Comparison of ENCODE assay signal across 9 cellular contexts in genomic region chr16:72371307-72372081, GRCh38.
DNase-seq lines count a peak whose midpoint lies in the region; ATAC-seq, FAIRE-seq and TF ChIP-seq lines count a peak whose summit lies in the region.
"Had no signal": no experiment of that assay in that cellular context is flagged by ENCODE, and none has a peak within 500 bp of the region (broad histone marks: within the 10 kb centered on the region; RNA-seq: fewer than 3 reads in every experiment).

No MANE protein-coding gene starts in this region.

- H3K27ac ChIP-seq in HUES6 (ENCODE audit: low read depth, low read length) (peak overlapping the region; percentile 56; the same call in 1 of the 2 replicates), K562 (ENCODE audit: extremely low read depth, low read depth, low read length) (no peak overlapping the region)

- POLR2A ChIA-PET in BJ (lab: Charles Lee) = no interaction called here
- POLR2A ChIA-PET in K562 (lab: Yijun Ruan, JAX) = interaction anchor here (1.6 kb wide), 1 partner anchor 29 kb away, joined by 3 read pairs; no protein-coding TSS in a partner anchor

- TF ChIP-seq POLR2A in K562 (conservative IDR thresholded peaks at IDR 0.05) = no peak

- peaks cover 48% of the 10 kb centered on the region for H3K4me1 ChIP-seq in HUES6 (ENCODE audit: control insufficient read depth, insufficient read depth, low read length)
- no peaks in the 10 kb centered on the region for H3K4me1 ChIP-seq in K562 (replicated peaks in 1 of 2; ENCODE audit: control insufficient read depth in 2 of 2, insufficient read depth in 2 of 2, low read length in 2 of 2)

- H3K79me2 ChIP-seq in K562 (ENCODE audit: control insufficient read depth, insufficient read depth, low read length) = no peaks in the 10 kb centered on the region

- H3K9ac ChIP-seq in HUES6 (ENCODE audit: low read length) = peak overlapping the region; percentile 71
- H3K9ac ChIP-seq in K562 (ENCODE audit: insufficient read depth in 1 of 2, low read depth in 2 of 2, low read length in 2 of 2) = no peak overlapping the region

- intact Hi-C loops in K562 (cut with micrococcal nuclease) = no loop called here

- in situ Hi-C loops in K562 (cut with MboI) = no loop called here

- TF ChIP-seq CTCF in BJ (IDR thresholded peaks at IDR 0.05; ENCODE audit: insufficient read depth, low read depth, low read length) (no peak), K562 (IDR thresholded peaks at IDR 0.05 in 2 of 3, conservative IDR thresholded peaks at IDR 0.05 in 1 of 3; ENCODE audit: insufficient read depth in 2 of 3, low read depth in 1 of 3, low read length in 3 of 3) (no peak)

- BruUV-seq in K562 (replicated peaks; lab: Mats Ljungman, UMichigan) = no TSS peak

- H3K4me2 ChIP-seq in K562 (ENCODE audit: insufficient read depth, low read length) = no peak overlapping the region

- CTCF ChIA-PET in BJ (lab: Yijun Ruan, JAX) = interaction anchor here (1.0 to 2.1 kb wide), 6 partner anchors 10 to 130 kb away, joined by 3 to 8 read pairs (median 4); no protein-coding TSS in a partner anchor
- CTCF ChIA-PET in K562 (lab: Yijun Ruan, JAX; ENCODE audit: low intra/inter-chr PET ratio) = no interaction called here

- H2AFZ ChIP-seq in K562 (ENCODE audit: low read depth, low read length) = no peak overlapping the region

- no peak for FAIRE-seq in K562 (lab: Jason Lieb, UNC)

- WGBS in K562 (ENCODE audit: insufficient coverage, low coverage, missing lambda C conversion rate) = 2% methylated on average over 10 of the region's 10 CpGs

- no peak for ATAC-seq in K562
- no peak for ATAC-seq in HG03175 (IDR thresholded peaks at IDR 0.05; ENCODE audit: unreplicated experiment)
- no peak for ATAC-seq in GM19397 (IDR thresholded peaks at IDR 0.05; ENCODE audit: unreplicated experiment)

- no peaks in the 10 kb centered on the region for H3K36me3 ChIP-seq in BJ (ENCODE audit: control insufficient read depth, insufficient read depth, low read length)
- H3K36me3 ChIP-seq in HUES6 (ENCODE audit: control insufficient read depth, insufficient read depth, low read length) = no peaks in the 10 kb centered on the region
- H3K36me3 ChIP-seq in K562 (ENCODE audit: control insufficient read depth, insufficient read depth, low read length) = no peaks in the 10 kb centered on the region

- TF ChIP-seq EP300 in K562 (IDR thresholded peaks at IDR 0.05; ENCODE audit: low read length) = no peak

- no peaks in the 10 kb centered on the region for H3K27me3 ChIP-seq in BJ (ENCODE audit: control insufficient read depth, insufficient read depth, low read length)
- H3K27me3 ChIP-seq in HUES6 (ENCODE audit: control insufficient read depth, insufficient read depth, low read length) = no peaks in the 10 kb centered on the region
- no peaks in the 10 kb centered on the region; a peak in 1 of 5 replicates for H3K27me3 ChIP-seq in K562 (ENCODE audit: control insufficient read depth in 2 of 2, insufficient read depth in 2 of 2, low read length in 2 of 2)

- H3K9me3 ChIP-seq in HUES6 (ENCODE audit: control insufficient read depth, insufficient read depth, low read depth, low read length) (peaks cover 1% of the 10 kb centered on the region; the same call in 1 of the 2 replicates), K562 (replicated peaks; ENCODE audit: control insufficient read depth, insufficient read depth, low read depth, low read length) (no peaks in the 10 kb centered on the region)

- no peaks in the 10 kb centered on the region for H4K20me1 ChIP-seq in K562 (replicated peaks; ENCODE audit: control insufficient read depth, insufficient read depth, low read length)

- DNase-seq in BJ (ENCODE audit: low read depth) = peak; percentile 32
- DNase-seq in K562 (ENCODE audit: extremely low read depth in 1 of 4, low spot score in 3 of 4) = peak in 1 of 4 experiments; percentile 2
- DNase-seq in left kidney (ENCODE audit: low read depth, low spot score) = peak; percentile 94
- DNase-seq in activated CD4-positive, alpha-beta T cell treated with anti-CD3 and anti-CD28 coated beads for 4 hours = no peak
- no peak for DNase-seq in HUDEP-2 (lab: John Stamatoyannopoulos, UW; ENCODE audit: unreplicated experiment in 76 of 76)
- DNase-seq: T-helper 2 cell had no signal

- H3K4me3 ChIP-seq in BJ (ENCODE audit: low read depth, low read length) (no peak overlapping the region), HUES6 (ENCODE audit: low read depth, low read length) (no peak overlapping the region), K562 (no peak overlapping the region)

- no peaks in the 10 kb centered on the region for H3K9me1 ChIP-seq in K562 (ENCODE audit: control insufficient read depth, insufficient read depth, low read length)

- TF ChIP-seq RAD21 in K562 (CRISPR knock-in tag; conservative IDR thresholded peaks at IDR 0.05 in 1 of 2, IDR thresholded peaks at IDR 0.05 in 1 of 2) = no peak

TF ChIP-seq in K562, 482 proteins besides CTCF, POLR2A, EP300 and RAD21:
- TF ChIP-seq SETDB1 (IDR thresholded peaks at IDR 0.05; ENCODE audit: low read length) = no peak
- peak; percentile 16; the same call in 1 of the 2 replicates for TF ChIP-seq ATF3 (IDR thresholded peaks at IDR 0.05)
- no peak for TF ChIP-seq ATF3 (CRISPR knock-in tag; conservative IDR thresholded peaks at IDR 0.05)
TF ChIP-seq in K562: peak in this region for 1.

Comparison
In these comparisons a context has a peak if more than half of its experiments do, and no peak if none do; other contexts are left out.
1. DNase-seq: peak in BJ (single experiment) and left kidney (single experiment); none in activated CD4-positive, alpha-beta T cell treated with anti-CD3 and anti-CD28 coated beads for 4 hours (0 of 2) and HUDEP-2 (0 of 76).